ENCODE assay signal across 8 cellular contexts in the genomic region with DNA sequence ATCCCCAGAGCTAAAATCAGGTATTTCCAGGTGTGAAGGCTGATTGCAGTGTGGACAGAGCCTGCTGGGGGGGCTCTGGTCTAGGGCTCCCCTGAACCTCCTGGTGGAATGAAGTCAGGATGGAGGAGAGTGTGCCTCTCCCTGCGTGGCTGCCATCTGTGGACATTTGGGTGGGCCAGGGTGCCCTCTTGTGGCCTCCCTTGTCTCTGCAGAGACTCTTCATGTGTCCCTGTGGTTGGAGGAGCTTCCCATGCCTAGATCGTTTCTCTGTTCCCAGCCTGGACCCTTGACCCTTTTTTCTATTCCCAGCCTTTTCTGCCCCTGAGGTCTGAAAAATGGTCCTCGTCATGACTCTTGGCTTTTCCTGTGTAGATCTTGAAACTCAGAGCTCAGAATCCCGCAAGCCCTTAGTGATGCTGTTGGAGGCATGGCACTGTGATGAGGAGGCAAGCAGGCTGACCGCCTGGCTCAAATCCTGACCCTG. TPM values are rescaled to one million over a fixed set of nuclear protein-coding genes. Genes with fewer than 3 reads are reported as not detected.
A peak's percentile ranks its signal among the peaks of the same experiment; 100 is the strongest.
DNase-seq lines count a peak whose midpoint lies in the region; ATAC-seq and TF ChIP-seq lines count a peak whose summit lies in the region.

No MANE protein-coding gene starts in this region.

- peaks cover 4% of the 10 kb centered on the region for H3K4me1 Mint-ChIP-seq in activated B cell treated with CpG ODN at 0.5 μM for 24 hours

- H3K9me3 Mint-ChIP-seq in activated B cell treated with CpG ODN at 0.5 μM for 24 hours, result no peaks in the 10 kb centered on the region

- no peaks in the 10 kb centered on the region for H3K36me3 Mint-ChIP-seq in activated B cell treated with CpG ODN at 0.5 μM for 24 hours (ENCODE audit: low read depth)

- peaks cover 4% of the 10 kb centered on the region for H3K27me3 Mint-ChIP-seq in activated B cell treated with CpG ODN at 0.5 μM for 24 hours

- CTCF ChIA-PET in activated B cell treated with CpG ODN at 0.5 μM for 24 hours (lab: Charles Lee), result interaction anchor here (0.6 to 2.3 kb wide), 14 partner anchors 9 to 398 kb away, joined by 3 to 12 read pairs (median 3); a partner anchor contains a TSS

- H3K27ac Mint-ChIP-seq in activated B cell treated with CpG ODN at 0.5 μM for 24 hours, result no peak overlapping the region

- DNase-seq in NCI-H1417 (lab: John Stamatoyannopoulos, UW) (peak; percentile 21 to 72 (median 33)), NCI-H1417 treated with DMSO at 0.1 percent for 48 hours (lab: John Stamatoyannopoulos, UW) (no peak), NAMALWA (ENCODE audit: low spot score) (peak; percentile 66), activated B cell treated with CpG ODN at 0.5 μM for 24 hours (peak; percentile 36), left lobe of liver (ENCODE audit: low spot score) (peak; percentile 60)
- peak; percentile 35 for DNase-seq in central memory CD4-positive, alpha-beta T cell
- DNase-seq in stimulated activated CD8-positive, alpha-beta memory T cell treated with anti-CD3 and anti-CD28 coated beads, Interleukin-12 subunit alpha, Interleukin-12 subunit beta, amount 100 ng/mL, for 1 hour (ENCODE audit: low read depth), result peak; percentile 25

- ATAC-seq in activated B cell treated with CpG ODN at 0.5 μM for 24 hours (ENCODE audit: low read depth), result peak; percentile 78
- ATAC-seq in left lobe of liver, result peak; percentile 87
- no peak for ATAC-seq in HG03025 (IDR thresholded peaks at IDR 0.05; ENCODE audit: low FRiP score, unreplicated experiment)

- POLR2A ChIA-PET in activated B cell treated with CpG ODN at 0.5 μM for 24 hours (lab: Charles Lee), result interaction anchor here (1.0 kb wide), 1 partner anchor 9 kb away, joined by 4 read pairs; no protein-coding TSS in a partner anchor

- intact Hi-C loops in activated B cell treated with CpG ODN at 0.5 μM for 24 hours (cut with micrococcal nuclease), result loop anchor here (1.0 to 5.0 kb wide), 3 partner anchors 152 to 294 kb away; no protein-coding TSS in a partner anchor

- TF ChIP-seq CTCF in activated B cell treated with CpG ODN at 0.5 μM for 24 hours (IDR thresholded peaks at IDR 0.05), result no peak

- no peak overlapping the region for H3K4me3 Mint-ChIP-seq in activated B cell treated with CpG ODN at 0.5 μM for 24 hours

RNA-seq across cellular contexts. Expression of a gene that starts 9.9 kb away (rescaled TPM):
- total RNA-seq in activated B cell treated with CpG ODN at 0.5 μM for 24 hours (130 and 137 TPM in 2 replicates), left lobe of liver (99.7 TPM)
